In the genomic region with DNA sequence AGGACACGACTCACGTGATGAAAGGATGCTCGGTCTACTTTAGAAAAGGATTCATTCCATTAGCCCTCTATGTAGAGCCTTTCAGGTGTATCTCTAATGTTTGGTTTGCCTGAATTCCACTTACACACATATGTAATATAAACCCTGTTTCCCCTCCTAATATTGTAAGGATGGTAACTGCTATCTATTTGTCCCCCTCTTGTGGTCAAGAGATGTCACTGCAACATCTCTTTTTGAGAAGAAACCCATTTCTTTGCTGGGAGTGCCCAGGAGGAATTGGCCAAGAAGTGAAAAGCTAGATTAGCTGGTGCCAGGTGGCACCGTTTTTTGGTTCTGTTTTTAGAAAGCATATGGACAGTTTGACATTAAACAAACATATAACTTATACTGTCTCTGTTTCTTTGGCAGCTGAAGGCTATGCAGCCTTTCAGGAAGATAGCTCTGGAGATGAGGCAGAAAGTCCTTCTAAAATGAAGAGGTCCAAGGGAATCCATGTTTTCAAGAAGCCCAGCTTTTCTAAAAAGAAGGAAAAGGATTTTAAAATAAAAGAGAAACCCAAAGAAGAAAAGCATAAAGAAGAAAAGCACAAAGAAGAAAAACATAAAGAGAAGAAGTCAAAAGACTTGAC, we compare ENCODE assay signal across 8 cellular contexts. TPM values are rescaled to one million over a fixed set of nuclear protein-coding genes. Genes with fewer than 3 reads are reported as not detected.
A peak's percentile ranks its signal among the peaks of the same experiment; 100 is the strongest.
DNase-seq lines count a peak whose midpoint lies in the region; ATAC-seq lines count a peak whose summit lies in the region.

No MANE protein-coding gene starts in this region.

- ATAC-seq in HG03139 (IDR thresholded peaks at IDR 0.05; ENCODE audit: unreplicated experiment) (no peak), GM21367 (IDR thresholded peaks at IDR 0.05; ENCODE audit: unreplicated experiment) (no peak), HG02610 (IDR thresholded peaks at IDR 0.05; ENCODE audit: unreplicated experiment) (no peak)

- DNase-seq in DMS53 (lab: John Stamatoyannopoulos, UW) (peak; percentile 86), HT-29 (ENCODE audit: low spot score) (peak; percentile 63), OCI-M1 (lab: John Stamatoyannopoulos, UW) (peak; percentile 78), dermis blood vessel endothelial cell (peak; percentile 69), midbrain (lab: John Stamatoyannopoulos, UW) (peak; percentile 40)

RNA-seq across cellular contexts. Expression of gene RALBP1, which starts 41.2 kb away (rescaled TPM):
- 62.2 and 67.8 TPM in 2 replicates for total RNA-seq in HT-29 (2014; rRNA removed; shearing (Covaris generic))
- total RNA-seq in dermis blood vessel endothelial cell: 99.9 and 120 TPM in 2 replicates
